ENCODE assay signal across 14 cellular contexts in the genomic region with DNA sequence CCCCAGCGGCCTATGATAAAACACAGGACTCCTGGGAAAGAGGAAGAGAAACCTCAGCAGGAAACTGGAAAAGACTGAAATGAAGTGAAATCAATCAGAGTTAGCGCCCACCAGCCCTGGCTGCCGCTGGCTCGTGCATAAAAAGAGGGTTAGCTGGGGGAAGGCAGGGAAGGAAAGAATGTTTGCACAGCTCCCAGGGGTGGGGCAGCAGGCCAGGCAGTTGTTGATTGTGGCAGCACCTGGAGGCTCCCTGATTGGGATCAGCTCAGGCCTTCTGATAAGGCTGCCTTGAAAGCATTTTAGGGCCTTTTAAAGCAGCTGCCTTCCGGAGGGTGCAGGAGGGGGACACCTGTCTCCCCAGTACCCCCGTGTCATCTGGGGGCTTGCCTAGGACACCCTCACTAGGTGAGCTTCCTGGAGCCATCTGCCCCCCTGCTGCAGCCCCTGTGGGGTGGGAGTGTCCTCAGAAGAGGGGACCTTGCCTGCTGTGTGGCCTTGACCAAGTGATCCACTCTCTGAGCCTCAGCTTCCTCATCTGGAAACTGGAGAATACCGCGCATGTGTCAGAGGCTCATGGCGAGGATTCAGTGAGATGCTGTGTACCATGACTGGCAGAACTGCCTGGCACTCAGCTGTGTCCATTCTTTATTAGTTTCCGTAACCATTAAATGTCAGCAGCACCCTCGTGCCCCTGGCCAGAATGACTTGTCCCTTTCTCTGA. TPM values are rescaled to one million over a fixed set of nuclear protein-coding genes. Genes with fewer than 3 reads are reported as not detected.
DNase-seq lines count a peak whose midpoint lies in the region; ATAC-seq and TF ChIP-seq lines count a peak whose summit lies in the region.
"Had no signal": no experiment of that assay in that cellular context is flagged by ENCODE, and none has a peak within 500 bp of the region (broad histone marks: within the 10 kb centered on the region; RNA-seq: fewer than 3 reads in every experiment).

No MANE protein-coding gene starts in this region.

- H2BK15ac ChIP-seq in IMR-90 (ENCODE audit: low read depth, low read length) = no peak overlapping the region

- peaks cover 10% of the 10 kb centered on the region for H3K4me1 ChIP-seq in IMR-90 (ENCODE audit: control insufficient read depth, insufficient read depth, low read length)

- H4K20me1 ChIP-seq in IMR-90 (ENCODE audit: insufficient read depth, low read length) = peaks cover 89% of the 10 kb centered on the region

- no peak overlapping the region for H3K23ac ChIP-seq in IMR-90 (ENCODE audit: low read depth, low read length)

- dilution Hi-C loops in IMR-90 (cut with HindIII; ENCODE audit: low sequenced_read_pairs, unreplicated experiment) = no loop called here

- H2BK5ac ChIP-seq in IMR-90 (ENCODE audit: low read depth, low read length, poor library complexity, severe bottlenecking) = no peak overlapping the region

- H3K36me3 Mint-ChIP-seq in effector memory CD8-positive, alpha-beta T cell (ENCODE audit: insufficient read depth) = peaks cover 4% of the 10 kb centered on the region
- H3K36me3 Mint-ChIP-seq: natural killer cell treated with Interleukin-12 subunit alpha and Interleukin-12 subunit beta and Interleukin-15 and Interleukin-18, amount 100 ng/mL, for 72 hours had no signal

- no peak overlapping the region for H2AFZ ChIP-seq in IMR-90 (replicated peaks; ENCODE audit: low read length, poor library complexity)

- no peak overlapping the region for H3K4me3 Mint-ChIP-seq in effector memory CD8-positive, alpha-beta T cell
- H3K4me3 Mint-ChIP-seq: activated T-cell treated with anti-CD3 and anti-CD28 coated beads, Interleukin-2, amount 50 U/mL, for 72 hours; natural killer cell treated with Interleukin-12 subunit alpha and Interleukin-12 subunit beta and Interleukin-15 and Interleukin-18, amount 100 ng/mL, for 72 hours had no signal

- in situ Hi-C loops in IMR-90 (cut with MboI; ENCODE audit: low sequenced_read_pairs) = no loop called here

- CTCF ChIA-PET in IMR-90 (lab: Yijun Ruan, JAX) = no interaction called here

- TF ChIP-seq RAD21 in IMR-90 (IDR thresholded peaks at IDR 0.05; ENCODE audit: low read length) = no peak

- no peak overlapping the region for H4K8ac ChIP-seq in IMR-90 (ENCODE audit: low read depth in 2 of 2, low read length in 2 of 2)

- no TSS peak for BruUV-seq in IMR-90 (replicated peaks; lab: Mats Ljungman, UMichigan)

- no peak overlapping the region for H3K27ac ChIP-seq in IMR-90 (ENCODE audit: insufficient read depth, low read length)
- H3K27ac ChIP-seq: cardiac muscle cell, WERI-Rb-1 had no signal

- H3K9me3 ChIP-seq in IMR-90 (ENCODE audit: control insufficient read depth, insufficient read depth, low read length) = no peaks in the 10 kb centered on the region

- no peak for TF ChIP-seq CTCF in IMR-90 (conservative IDR thresholded peaks at IDR 0.05; ENCODE audit: low read depth, low read length)

- H3K14ac ChIP-seq in IMR-90 (replicated peaks; ENCODE audit: low read depth, low read length) = no peak overlapping the region

- WGBS in IMR-90 (ENCODE audit: extremely low coverage in 2 of 2, insufficient read length in 1 of 2), 2 experiments = 83% methylated on average over 5 of the region's 11 CpGs; no CpG with 5 or more reads in 1 of the 2 experiments

- no peak overlapping the region for H2BK120ac ChIP-seq in IMR-90 (ENCODE audit: low read depth, low read length)

- H4K91ac ChIP-seq in IMR-90 (ENCODE audit: insufficient read depth, low read depth, low read length) = no peak overlapping the region

- peaks cover 42 to 49% of the 10 kb centered on the region in 2 donors for H3K27me3 Mint-ChIP-seq in effector memory CD8-positive, alpha-beta T cell

- no peak overlapping the region for H2BK20ac ChIP-seq in IMR-90 (ENCODE audit: low read depth, low read length)

- no peaks in the 10 kb centered on the region for H3K9me3 Mint-ChIP-seq in effector memory CD8-positive, alpha-beta T cell
- H3K9me3 Mint-ChIP-seq: activated T-cell treated with anti-CD3 and anti-CD28 coated beads, Interleukin-2, amount 50 U/mL, for 72 hours; natural killer cell treated with Interleukin-12 subunit alpha and Interleukin-12 subunit beta and Interleukin-15 and Interleukin-18, amount 100 ng/mL, for 72 hours had no signal

- no peak overlapping the region for H3K4me2 ChIP-seq in IMR-90 (ENCODE audit: low read depth, low read length)

- H3K56ac ChIP-seq in IMR-90 (ENCODE audit: extremely low read depth, insufficient read depth, low read length) = no peak overlapping the region

- no peak overlapping the region for H2AK9ac ChIP-seq in IMR-90 (replicated peaks; ENCODE audit: low read depth, low read length, poor library complexity)

- peaks cover 41 to 96% of the 10 kb centered on the region in 2 experiments for H3K79me1 ChIP-seq in IMR-90 (ENCODE audit: low read depth in 1 of 2, low read length in 2 of 2)

- no peak for TF ChIP-seq POLR2A in IMR-90 (IDR thresholded peaks at IDR 0.05; ENCODE audit: low read depth, low read length)

- H3K27ac Mint-ChIP-seq in effector memory CD8-positive, alpha-beta T cell = no peak overlapping the region
- H3K27ac Mint-ChIP-seq: activated T-cell treated with anti-CD3 and anti-CD28 coated beads, Interleukin-2, amount 50 U/mL, for 72 hours; natural killer cell treated with Interleukin-12 subunit alpha and Interleukin-12 subunit beta and Interleukin-15 and Interleukin-18, amount 100 ng/mL, for 72 hours had no signal

- no peak for ATAC-seq in IMR-90 (ENCODE audit: low read depth)
- ATAC-seq in effector memory CD8-positive, alpha-beta T cell (replicated peaks) = no peak
- ATAC-seq: activated T-cell treated with anti-CD3 and anti-CD28 coated beads, Interleukin-2, amount 50 U/mL, for 72 hours; natural killer cell treated with Interleukin-12 subunit alpha and Interleukin-12 subunit beta and Interleukin-15 and Interleukin-18, amount 100 ng/mL, for 72 hours had no signal

- no peak overlapping the region for H3K4ac ChIP-seq in IMR-90 (ENCODE audit: low read depth, low read length)

- H3K4me1 Mint-ChIP-seq in effector memory CD8-positive, alpha-beta T cell (ENCODE audit: low read depth in 2 of 2) = peaks cover 0 to 1% of the 10 kb centered on the region in 2 donors

- H2AK5ac ChIP-seq in IMR-90 (ENCODE audit: low read depth, low read length) = peak overlapping the region; percentile 69; the same call in 1 of the 2 replicates

- no peaks in the 10 kb centered on the region for H3K27me3 ChIP-seq in IMR-90 (ENCODE audit: control insufficient read depth, insufficient read depth, low read length)
- H3K27me3 ChIP-seq: cardiac muscle cell had no signal

- POLR2A ChIA-PET in IMR-90 (lab: Charles Lee; ENCODE audit: unreplicated experiment) = interaction anchor here (0.7 kb wide), 1 partner anchor 22 kb away, joined by 3 read pairs; no protein-coding TSS in a partner anchor

- intact Hi-C loops in IMR-90 (cut with micrococcal nuclease) = no loop called here

- peaks cover 24% of the 10 kb centered on the region for H3K9me1 ChIP-seq in IMR-90 (ENCODE audit: insufficient read depth, low read length)

- H3K4me3 ChIP-seq in IMR-90 (ENCODE audit: insufficient read depth, low read depth, low read length) = no peak overlapping the region
- H3K4me3 ChIP-seq: cardiac muscle cell, skin epidermis had no signal

- no peak overlapping the region for H4K5ac ChIP-seq in IMR-90 (ENCODE audit: low read depth, low read length)

- H3K18ac ChIP-seq in IMR-90 (ENCODE audit: low read depth, low read length) = no peak overlapping the region

- peaks cover 1% of the 10 kb centered on the region; the same call in 1 of the 2 replicates for H3K36me3 ChIP-seq in IMR-90 (ENCODE audit: control insufficient read depth, insufficient read depth, low read length)
- H3K36me3 ChIP-seq: cardiac muscle cell, WERI-Rb-1 had no signal

- peak; percentile 85 for DNase-seq in COLO668 (lab: John Stamatoyannopoulos, UW; ENCODE audit: unreplicated experiment)
- DNase-seq in IMR-90 = no peak
- DNase-seq in NOMO-1 treated with DMSO at 0.1 percent for 48 hours (lab: John Stamatoyannopoulos, UW; ENCODE audit: unreplicated experiment) = peak; percentile 37
- peak; percentile 52 for DNase-seq in iPS-NIHi7 (ENCODE audit: extremely low spot score)
- DNase-seq in effector memory CD8-positive, alpha-beta T cell = no peak
- DNase-seq in activated gamma-delta T cell treated with Interleukin-2 at 50 U/mL for 16 hours = no peak
- no peak for DNase-seq in epidermal melanocyte (ENCODE audit: insufficient read length, low spot score)
- DNase-seq in GOT3 (lab: John Stamatoyannopoulos, UW) = no peak
- DNase-seq: activated T-cell treated with anti-CD3 and anti-CD28 coated beads, Interleukin-2, amount 50 U/mL, for 72 hours; trophoblast cell; WERI-Rb-1 had no signal

- no peak overlapping the region for H3K9ac ChIP-seq in IMR-90 (ENCODE audit: low read depth, low read length)

TF ChIP-seq in IMR-90, 13 proteins besides CTCF, POLR2A, EP300 and RAD21:
- no peak for TF ChIP-seq CEBPB (IDR thresholded peaks at IDR 0.05; ENCODE audit: low read depth, low read length)
TF ChIP-seq in IMR-90: peak in this region for 0.

RNA-seq across cellular contexts. Expression of gene EPHB2, which starts 6.6 kb away (rescaled TPM):
- 54.7 and 58.8 TPM in 2 replicates for total RNA-seq in IMR-90 (2012; rRNA removed)
- polyA plus RNA-seq in IMR-90 (2012; rRNA removed) = 52.3 and 53.6 TPM in 2 replicates
- polyA plus RNA-seq in IMR-90 (2012; cell fraction: cytosol; rRNA removed) = 25.1 and 54.3 TPM in 2 replicates
- 18.5 and 36.7 TPM in 2 replicates for polyA plus RNA-seq in IMR-90 (2012; cell fraction: nucleus; rRNA removed; ENCODE audit: low replicate concordance)
- total RNA-seq: natural killer cell treated with Interleukin-12 subunit alpha and Interleukin-12 subunit beta and Interleukin-15 and Interleukin-18, amount 100 ng/mL, for 72 hours had no signal

Comparison
In these comparisons a context has a peak if more than half of its experiments do, and no peak if none do; other contexts are left out.
1. DNase-seq: peak in COLO668 (single experiment), NOMO-1 treated with DMSO at 0.1 percent for 48 hours (single experiment) and iPS-NIHi7 (single experiment); none in IMR-90 (single experiment), effector memory CD8-positive, alpha-beta T cell (0 of 3), activated gamma-delta T cell treated with Interleukin-2 at 50 U/mL for 16 hours (single experiment), epidermal melanocyte (single experiment) and GOT3 (single experiment).